23 cellular contexts compared by ENCODE assay signal in the genomic region with DNA sequence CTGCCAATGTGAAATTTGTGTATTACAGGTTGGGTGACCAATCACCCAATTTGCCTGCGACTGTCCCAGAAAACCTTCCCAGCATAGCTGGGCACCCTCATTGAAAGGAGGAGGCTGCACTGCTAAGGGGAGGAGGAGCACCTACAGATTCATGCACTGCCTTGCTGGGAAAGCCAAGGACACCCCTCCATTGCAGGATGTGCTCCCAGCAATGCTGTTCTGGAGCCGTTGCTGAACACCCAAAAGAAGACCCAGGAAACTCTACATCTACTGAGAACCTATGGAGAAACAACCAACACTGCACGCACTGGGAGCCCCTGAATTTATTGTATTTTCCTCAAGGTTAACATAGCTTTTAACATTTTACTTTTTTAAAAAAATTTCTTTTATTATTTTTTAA.
"Had no signal": no experiment of that assay in that cellular context is flagged by ENCODE, and none has a peak within 500 bp of the region (broad histone marks: within the 10 kb centered on the region; RNA-seq: fewer than 3 reads in every experiment).

No MANE protein-coding gene starts in this region.

- H3K9ac ChIP-seq: parathyroid adenoma had no signal

- H3K36me3 Mint-ChIP-seq: naive B cell; stimulated activated memory B cell treated with anti-CD40 and anti-IgM and Interleukin-4, amounts not matched to agents 10 μg/mL and 1 μg/mL and 100 μg/mL, for 72 hours had no signal

- H3K27ac ChIP-seq: epithelial cell of prostate, esophagus squamous epithelium, parathyroid adenoma, prostate gland, right lobe of liver, spleen, tibial artery, upper lobe of left lung, uterus had no signal

- ATAC-seq: left ventricle myocardium superior; right lobe of liver; stimulated activated memory B cell treated with anti-CD40 and anti-IgM and Interleukin-4, amounts not matched to agents 10 μg/mL and 1 μg/mL and 100 μg/mL, for 72 hours had no signal

- H3K27me3 Mint-ChIP-seq: naive B cell; stimulated activated memory B cell treated with anti-CD40 and anti-IgM and Interleukin-4, amounts not matched to agents 10 μg/mL and 1 μg/mL and 100 μg/mL, for 72 hours; stimulated activated naive CD8-positive, alpha-beta T cell treated with anti-CD3 and anti-CD28 coated beads, Interleukin-15, Interleukin-2, amounts not matched to agents 100 ng/mL and 50 ng/mL, for 24 hours had no signal

- H3K4me1 Mint-ChIP-seq: stimulated activated memory B cell treated with anti-CD40 and anti-IgM and Interleukin-4, amounts not matched to agents 10 μg/mL and 1 μg/mL and 100 μg/mL, for 72 hours had no signal

- H3K27me3 ChIP-seq: esophagus squamous epithelium, gastroesophageal sphincter, right lobe of liver, spleen, tibial artery, upper lobe of left lung, uterus had no signal

- H2AFZ ChIP-seq: parathyroid adenoma had no signal

- H3K4me3 ChIP-seq: esophagus squamous epithelium, gastroesophageal sphincter, lung, prostate gland, right lobe of liver, spleen, tibial artery, upper lobe of left lung, uterus had no signal

- DNase-seq: effector memory CD4-positive, alpha-beta T cell; esophagus squamous epithelium; glutamatergic neuron; left ventricle myocardium superior; mesendoderm; naive B cell; occipital lobe; spleen; stimulated activated CD4-positive, alpha-beta T cell treated with anti-CD3 and anti-CD28 coated beads, Interleukin-15, amount 100 ng/mL, for 24 hours; stimulated activated CD4-positive, alpha-beta T cell treated with anti-CD3 and anti-CD28 coated beads, Interleukin-1b, Interleukin-23, amount 100 ng/mL, for 48 hours; stimulated activated CD4-positive, alpha-beta T cell treated with anti-CD3 and anti-CD28 coated beads, Interleukin-4, amount 100 ng/mL, for 24 hours; tibial artery; upper lobe of left lung; uterus had no signal

- H3K4me1 ChIP-seq: esophagus squamous epithelium, parathyroid adenoma, prostate gland, right lobe of liver, spleen, tibial artery, upper lobe of left lung, uterus had no signal

- H3K9me3 Mint-ChIP-seq: nephron; stimulated activated naive CD8-positive, alpha-beta T cell treated with anti-CD3 and anti-CD28 coated beads, Interleukin-15, Interleukin-2, amounts not matched to agents 100 ng/mL and 50 ng/mL, for 24 hours had no signal

- H3K36me3 ChIP-seq: prostate gland, right lobe of liver, spleen, tibial artery, uterus had no signal

- H3K79me2 ChIP-seq: parathyroid adenoma had no signal

- H3K27ac Mint-ChIP-seq: naive B cell; nephron; stimulated activated memory B cell treated with anti-CD40 and anti-IgM and Interleukin-4, amounts not matched to agents 10 μg/mL and 1 μg/mL and 100 μg/mL, for 72 hours; stimulated activated naive CD8-positive, alpha-beta T cell treated with anti-CD3 and anti-CD28 coated beads, Interleukin-15, Interleukin-2, amounts not matched to agents 100 ng/mL and 50 ng/mL, for 24 hours had no signal

- H3K4me3 Mint-ChIP-seq: naive B cell; nephron; stimulated activated memory B cell treated with anti-CD40 and anti-IgM and Interleukin-4, amounts not matched to agents 10 μg/mL and 1 μg/mL and 100 μg/mL, for 72 hours; stimulated activated naive CD8-positive, alpha-beta T cell treated with anti-CD3 and anti-CD28 coated beads, Interleukin-15, Interleukin-2, amounts not matched to agents 100 ng/mL and 50 ng/mL, for 24 hours had no signal

- H3K9me3 ChIP-seq: esophagus squamous epithelium, gastroesophageal sphincter, prostate gland, right lobe of liver, spleen, tibial artery, upper lobe of left lung, uterus had no signal
